In the genomic region with DNA sequence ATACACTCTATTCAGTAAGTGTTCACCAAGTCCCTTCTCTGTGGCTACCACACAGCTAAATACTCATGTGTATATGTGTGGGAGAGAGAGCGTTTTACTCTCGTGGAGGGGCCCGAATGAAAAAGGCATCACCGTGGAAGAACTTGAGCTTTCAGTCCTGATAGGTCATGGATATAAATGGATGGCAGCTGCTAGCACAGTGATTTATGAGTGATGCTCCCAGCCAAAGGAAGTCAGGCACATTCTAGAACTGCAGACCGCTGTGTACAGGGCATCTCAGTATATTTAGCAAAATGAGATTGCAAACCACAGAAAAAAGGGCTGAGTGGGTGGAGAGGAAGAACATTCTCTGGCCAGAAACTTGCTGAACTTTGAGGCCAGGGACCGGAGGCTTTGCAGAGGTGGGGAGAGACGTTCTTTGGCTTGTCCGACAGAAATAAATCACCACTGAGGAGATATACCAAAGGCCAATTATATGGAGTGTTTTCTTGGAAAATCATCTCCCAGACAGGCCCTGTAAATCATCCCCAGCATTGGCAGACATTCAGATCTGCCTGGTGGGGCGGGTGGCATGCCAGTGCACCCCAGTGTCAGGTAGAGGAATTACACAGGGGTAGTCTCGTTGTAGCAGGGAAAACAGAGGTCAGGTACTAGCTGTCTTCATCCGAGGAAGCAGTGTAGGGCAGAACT, we compare ENCODE assay signal across 1 cellular context.
TF ChIP-seq lines count a peak whose summit lies in the region.

No MANE protein-coding gene starts in this region.

TF ChIP-seq in HepG2, 621 proteins besides CTCF, POLR2A, EP300 and RAD21 (continued from another document and continues in another):
- TF ChIP-seq, protein P1, sequence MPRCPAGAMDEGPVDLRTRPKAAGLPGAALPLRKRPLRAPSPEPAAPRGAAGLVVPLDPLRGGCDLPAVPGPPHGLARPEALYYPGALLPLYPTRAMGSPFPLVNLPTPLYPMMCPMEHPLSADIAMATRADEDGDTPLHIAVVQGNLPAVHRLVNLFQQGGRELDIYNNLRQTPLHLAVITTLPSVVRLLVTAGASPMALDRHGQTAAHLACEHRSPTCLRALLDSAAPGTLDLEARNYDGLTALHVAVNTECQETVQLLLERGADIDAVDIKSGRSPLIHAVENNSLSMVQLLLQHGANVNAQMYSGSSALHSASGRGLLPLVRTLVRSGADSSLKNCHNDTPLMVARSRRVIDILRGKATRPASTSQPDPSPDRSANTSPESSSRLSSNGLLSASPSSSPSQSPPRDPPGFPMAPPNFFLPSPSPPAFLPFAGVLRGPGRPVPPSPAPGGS (CRISPR knock-in tag; IDR thresholded peaks at IDR 0.05), result no peak
- peak; percentile 37; the same call in 1 of the 2 replicates for TF ChIP-seq CBX5 (CRISPR knock-in tag; IDR thresholded peaks at IDR 0.05; ENCODE audit: borderline replicate concordance)
- TF ChIP-seq LCORL (IDR thresholded peaks at IDR 0.05), result no peak
- TF ChIP-seq LCORL (CRISPR knock-in tag; IDR thresholded peaks at IDR 0.05), result 0 out of 2 replicates have a peak, but pooled peaks have one; percentile 34
- no peak for TF ChIP-seq HES4 (CRISPR knock-in tag; IDR thresholded peaks at IDR 0.05; ENCODE audit: borderline replicate concordance)
- TF ChIP-seq KDM4B (CRISPR knock-in tag; IDR thresholded peaks at IDR 0.05), result 0 out of 2 replicates have a peak, but pooled peaks have one; percentile 26
- no peak for TF ChIP-seq ZZZ3 (CRISPR knock-in tag; IDR thresholded peaks at IDR 0.05; ENCODE audit: borderline replicate concordance)
- no peak for TF ChIP-seq ZNF124 (CRISPR knock-in tag; IDR thresholded peaks at IDR 0.05)
- TF ChIP-seq PHB2 (IDR thresholded peaks at IDR 0.05; ENCODE audit: partially characterized antibody), result no peak
- no peak for TF ChIP-seq THAP9 (CRISPR knock-in tag; IDR thresholded peaks at IDR 0.05; ENCODE audit: borderline replicate concordance)
- TF ChIP-seq REPIN1 (CRISPR knock-in tag; IDR thresholded peaks at IDR 0.05; ENCODE audit: borderline replicate concordance, low read depth), result peak; percentile 52; the same call in 1 of the 2 replicates
- TF ChIP-seq HMG20A (CRISPR knock-in tag; IDR thresholded peaks at IDR 0.05; ENCODE audit: borderline replicate concordance), result peak; percentile 23; the same call in 1 of the 2 replicates
- no peak for TF ChIP-seq ZNF230 (CRISPR knock-in tag; IDR thresholded peaks at IDR 0.05)
- TF ChIP-seq ARNT (IDR thresholded peaks at IDR 0.05), result no peak
- TF ChIP-seq CHCHD3 (CRISPR knock-in tag; IDR thresholded peaks at IDR 0.05), result no peak
- peak; percentile 40; the same call in 1 of the 2 replicates for TF ChIP-seq SP4 (CRISPR knock-in tag; IDR thresholded peaks at IDR 0.05)
- TF ChIP-seq SAP130 (CRISPR knock-in tag; IDR thresholded peaks at IDR 0.05; ENCODE audit: low read depth), result 0 out of 2 replicates have a peak, but pooled peaks have one; percentile 22
- TF ChIP-seq TARDBP (CRISPR knock-in tag; IDR thresholded peaks at IDR 0.05), result peak; percentile 60
- TF ChIP-seq MIXL1 (CRISPR knock-in tag; IDR thresholded peaks at IDR 0.05), result 0 out of 2 replicates have a peak, but pooled peaks have one; percentile 34
- TF ChIP-seq HNF4A (CRISPR knock-in tag; IDR thresholded peaks at IDR 0.05), result peak; percentile 35
- peak; percentile 28; the same call in 1 of the 2 replicates for TF ChIP-seq POGZ (CRISPR knock-in tag; IDR thresholded peaks at IDR 0.05)
- no peak for TF ChIP-seq TRIM24 (CRISPR knock-in tag; IDR thresholded peaks at IDR 0.05)
- TF ChIP-seq ZNF816 (CRISPR knock-in tag; IDR thresholded peaks at IDR 0.05; ENCODE audit: borderline replicate concordance), result no peak
- TF ChIP-seq ZSCAN9 (CRISPR knock-in tag; IDR thresholded peaks at IDR 0.05; ENCODE audit: borderline replicate concordance), result no peak
- TF ChIP-seq, protein P2, sequence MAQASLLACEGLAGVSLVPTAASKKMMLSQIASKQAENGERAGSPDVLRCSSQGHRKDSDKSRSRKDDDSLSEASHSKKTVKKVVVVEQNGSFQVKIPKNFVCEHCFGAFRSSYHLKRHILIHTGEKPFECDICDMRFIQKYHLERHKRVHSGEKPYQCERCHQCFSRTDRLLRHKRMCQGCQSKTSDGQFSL (CRISPR knock-in tag; IDR thresholded peaks at IDR 0.05), result no peak
- 0 out of 2 replicates have a peak, but pooled peaks have one; percentile 45 for TF ChIP-seq ATF2 (CRISPR knock-in tag; IDR thresholded peaks at IDR 0.05)
- TF ChIP-seq MED1 (CRISPR knock-in tag; IDR thresholded peaks at IDR 0.05), result peak; percentile 58; the same call in 1 of the 2 replicates
- TF ChIP-seq, protein P3, sequence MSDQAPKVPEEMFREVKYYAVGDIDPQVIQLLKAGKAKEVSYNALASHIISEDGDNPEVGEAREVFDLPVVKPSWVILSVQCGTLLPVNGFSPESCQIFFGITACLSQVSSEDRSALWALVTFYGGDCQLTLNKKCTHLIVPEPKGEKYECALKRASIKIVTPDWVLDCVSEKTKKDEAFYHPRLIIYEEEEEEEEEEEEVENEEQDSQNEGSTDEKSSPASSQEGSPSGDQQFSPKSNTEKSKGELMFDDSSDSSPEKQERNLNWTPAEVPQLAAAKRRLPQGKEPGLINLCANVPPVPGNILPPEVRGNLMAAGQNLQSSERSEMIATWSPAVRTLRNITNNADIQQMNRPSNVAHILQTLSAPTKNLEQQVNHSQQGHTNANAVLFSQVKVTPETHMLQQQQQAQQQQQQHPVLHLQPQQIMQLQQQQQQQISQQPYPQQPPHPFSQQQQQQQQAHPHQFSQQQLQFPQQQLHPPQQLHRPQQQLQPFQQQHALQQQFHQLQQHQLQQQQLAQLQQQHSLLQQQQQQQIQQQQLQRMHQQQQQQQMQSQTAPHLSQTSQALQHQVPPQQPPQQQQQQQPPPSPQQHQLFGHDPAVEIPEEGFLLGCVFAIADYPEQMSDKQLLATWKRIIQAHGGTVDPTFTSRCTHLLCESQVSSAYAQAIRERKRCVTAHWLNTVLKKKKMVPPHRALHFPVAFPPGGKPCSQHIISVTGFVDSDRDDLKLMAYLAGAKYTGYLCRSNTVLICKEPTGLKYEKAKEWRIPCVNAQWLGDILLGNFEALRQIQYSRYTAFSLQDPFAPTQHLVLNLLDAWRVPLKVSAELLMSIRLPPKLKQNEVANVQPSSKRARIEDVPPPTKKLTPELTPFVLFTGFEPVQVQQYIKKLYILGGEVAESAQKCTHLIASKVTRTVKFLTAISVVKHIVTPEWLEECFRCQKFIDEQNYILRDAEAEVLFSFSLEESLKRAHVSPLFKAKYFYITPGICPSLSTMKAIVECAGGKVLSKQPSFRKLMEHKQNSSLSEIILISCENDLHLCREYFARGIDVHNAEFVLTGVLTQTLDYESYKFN (CRISPR knock-in tag; conservative IDR thresholded peaks at IDR 0.05), result no peak
- TF ChIP-seq THAP11 (CRISPR knock-in tag; IDR thresholded peaks at IDR 0.05), result peak; percentile 43; the same call in 1 of the 2 replicates
- TF ChIP-seq TCF7L2 (IDR thresholded peaks at IDR 0.05; ENCODE audit: low read depth, low read length), result no peak
- peak; percentile 98 for TF ChIP-seq SMC3 (IDR thresholded peaks at IDR 0.05; ENCODE audit: low read length)
- no peak for TF ChIP-seq ZNF562 (CRISPR knock-in tag; IDR thresholded peaks at IDR 0.05; ENCODE audit: borderline replicate concordance)
- peak; percentile 35; the same call in 1 of the 2 replicates for TF ChIP-seq ZNF788 (CRISPR knock-in tag; IDR thresholded peaks at IDR 0.05; ENCODE audit: borderline replicate concordance)
- TF ChIP-seq HDAC2 (CRISPR knock-in tag; IDR thresholded peaks at IDR 0.05), result 0 out of 2 replicates have a peak, but pooled peaks have one; percentile 48
- TF ChIP-seq RELA (CRISPR knock-in tag; IDR thresholded peaks at IDR 0.05), result no peak
- TF ChIP-seq ZNF318 (CRISPR knock-in tag; IDR thresholded peaks at IDR 0.05), result no peak
- TF ChIP-seq ZNF672 (CRISPR knock-in tag; IDR thresholded peaks at IDR 0.05), result no peak
- no peak for TF ChIP-seq SRSF1 (optimal IDR thresholded peaks at IDR 0.05; ENCODE audit: low read depth, low read length)
- peak; percentile 71 for TF ChIP-seq XRCC5 (optimal IDR thresholded peaks at IDR 0.05; ENCODE audit: low read length)
- no peak for TF ChIP-seq ZNF30 (CRISPR knock-in tag; IDR thresholded peaks at IDR 0.05)
- no peak for TF ChIP-seq ZNF674 (CRISPR knock-in tag; IDR thresholded peaks at IDR 0.05; ENCODE audit: low read depth)
- no peak for TF ChIP-seq ZNF160 (CRISPR knock-in tag; IDR thresholded peaks at IDR 0.05)
- TF ChIP-seq HOXA9 (CRISPR knock-in tag; IDR thresholded peaks at IDR 0.05; ENCODE audit: borderline replicate concordance), result peak; percentile 19; the same call in 1 of the 2 replicates
- TF ChIP-seq ZNF101 (CRISPR knock-in tag; IDR thresholded peaks at IDR 0.05; ENCODE audit: borderline replicate concordance, low read depth), result no peak
